In the genomic region with DNA sequence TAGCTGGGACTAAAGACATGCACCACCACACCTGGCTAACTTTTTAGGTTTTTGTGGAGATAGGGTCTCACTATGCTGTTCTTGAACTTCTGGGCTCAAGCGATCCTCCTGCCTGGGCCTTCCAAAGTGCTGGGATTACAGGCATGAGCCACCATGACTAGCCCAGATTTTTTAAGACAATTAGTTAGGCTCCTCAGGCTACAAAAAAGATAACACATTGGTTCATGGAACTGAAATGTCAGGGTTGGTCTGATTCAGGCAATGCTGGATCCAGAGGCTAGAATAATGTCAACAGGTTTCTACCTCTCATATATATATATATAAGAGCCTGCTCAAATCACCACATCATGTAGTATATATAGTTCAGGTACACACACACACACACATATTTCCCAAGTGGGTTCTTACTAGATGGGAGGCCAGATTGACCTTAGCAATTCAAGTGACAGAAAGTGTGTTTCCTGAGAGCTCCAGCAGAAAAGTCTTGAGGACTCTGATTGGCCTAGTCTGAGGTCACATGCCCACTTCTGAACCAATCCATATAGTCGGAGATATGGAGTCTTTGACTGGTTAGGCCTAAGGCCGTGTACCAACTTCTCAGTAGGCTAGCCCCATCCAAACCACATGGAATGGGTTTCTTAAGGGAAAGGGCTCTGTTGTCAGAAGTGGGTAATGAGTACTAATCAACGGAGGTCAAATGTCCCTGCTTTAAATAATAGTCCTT, we compare ENCODE assay signal across 18 cellular contexts.
DNase-seq lines count a peak whose midpoint lies in the region; ATAC-seq, FAIRE-seq and TF ChIP-seq lines count a peak whose summit lies in the region.
"Had no signal": no experiment of that assay in that cellular context is flagged by ENCODE, and none has a peak within 500 bp of the region (broad histone marks: within the 10 kb centered on the region; RNA-seq: fewer than 3 reads in every experiment).

No MANE protein-coding gene starts in this region.

- H3K79me2 ChIP-seq in SK-N-SH (ENCODE audit: insufficient read depth) (no peaks in the 10 kb centered on the region), K562 (ENCODE audit: control insufficient read depth, insufficient read depth, low read length) (no peaks in the 10 kb centered on the region)

- ATAC-seq in SK-N-SH treated with all-trans-retinoic acid at 6 μM for 48 hours (no peak), K562 (peak; percentile 83), GM19351 (IDR thresholded peaks at IDR 0.05; ENCODE audit: unreplicated experiment) (no peak), Right ventricle myocardium superior (ENCODE audit: poor library complexity) (no peak)
- no peak for ATAC-seq in activated CD4-positive, CD25-positive, alpha-beta regulatory T cell treated with anti-CD3 and anti-CD28 coated beads, Interleukin-2, amount 50 U/mL, for 24 hours

- POLR2A ChIA-PET in SK-N-SH (lab: Yijun Ruan, JAX) = no interaction called here
- POLR2A ChIA-PET in K562 (lab: Yijun Ruan, JAX) = no interaction called here

- DNase-seq in SK-N-SH (no peak), NAMALWA (ENCODE audit: low spot score) (peak; percentile 27), K562 (ENCODE audit: extremely low read depth in 1 of 4, low spot score in 3 of 4) (peak in 1 of 4 experiments; percentile 29), GM19239 (ENCODE audit: insufficient read length, low spot score) (no peak), Right ventricle myocardium superior (no peak)
- DNase-seq: ACHN; CD4-positive, CD25-positive, alpha-beta regulatory T cell; DMS53; HFFc6 had no signal

- 86% methylated on average over 4 of the region's 4 CpGs for WGBS in SK-N-SH (ENCODE audit: low lambda C conversion rate)
- WGBS in K562 (ENCODE audit: insufficient coverage, low coverage, missing lambda C conversion rate) = 24% methylated on average over 4 of the region's 4 CpGs

- no peak for FAIRE-seq in K562 (lab: Jason Lieb, UNC)
- no peak for FAIRE-seq in GM19239 (lab: Jason Lieb, UNC)
- FAIRE-seq: GM18507, H1 had no signal

- H3K9ac ChIP-seq in SK-N-SH (no peak overlapping the region), K562 (ENCODE audit: insufficient read depth in 1 of 2, low read depth in 2 of 2, low read length in 2 of 2) (no peak overlapping the region)
- H3K9ac ChIP-seq: BLaER1 treated with 17β-estradiol and CSF1 and Interleukin-3, amounts not matched to agents 10 nM and 100 nM; KMS-11 had no signal

- H3K4me3 ChIP-seq in SK-N-SH (ENCODE audit: low read depth in 2 of 2, low read length in 1 of 2) = no peak overlapping the region
- no peak overlapping the region for H3K4me3 ChIP-seq in K562
- H3K4me3 ChIP-seq: BLaER1 treated with 17β-estradiol and CSF1 and Interleukin-3, amounts not matched to agents 10 nM and 100 nM; HAP-1 had no signal

- no peak for TF ChIP-seq EP300 in SK-N-SH (IDR thresholded peaks at IDR 0.05; ENCODE audit: borderline replicate concordance in 1 of 2, low read depth in 1 of 2, low read length in 1 of 2)
- no peak for TF ChIP-seq EP300 in K562 (IDR thresholded peaks at IDR 0.05; ENCODE audit: low read length)

- in situ Hi-C loops in K562 (cut with MboI) = no loop called here

- no peaks in the 10 kb centered on the region for H3K9me1 ChIP-seq in K562 (ENCODE audit: control insufficient read depth, insufficient read depth, low read length)

- no peaks in the 10 kb centered on the region for H3K9me2 ChIP-seq in SK-N-SH

- H3K27me3 ChIP-seq in SK-N-SH (ENCODE audit: insufficient read depth) (no peaks in the 10 kb centered on the region), K562 (ENCODE audit: control insufficient read depth in 2 of 2, insufficient read depth in 2 of 2, low read length in 2 of 2) (peaks cover 9 to 25% of the 10 kb centered on the region in 2 experiments)
- H3K27me3 ChIP-seq: BLaER1 treated with 17β-estradiol and CSF1 and Interleukin-3, amounts not matched to agents 10 nM and 100 nM had no signal

- CTCF ChIA-PET in SK-N-SH (lab: Yijun Ruan, JAX) (interaction anchor here (1.0 to 2.7 kb wide), 5 partner anchors 11 to 167 kb away, joined by 3 to 23 read pairs (median 5); no protein-coding TSS in a partner anchor), K562 (lab: Yijun Ruan, JAX; ENCODE audit: low intra/inter-chr PET ratio) (no interaction called here)

- H3K36me3 ChIP-seq in SK-N-SH (replicated peaks in 1 of 2; ENCODE audit: control insufficient read depth in 1 of 2, insufficient read depth in 2 of 2, low read length in 1 of 2) = no peaks in the 10 kb centered on the region
- H3K36me3 ChIP-seq in K562 (ENCODE audit: control insufficient read depth, insufficient read depth, low read length) = no peaks in the 10 kb centered on the region
- H3K36me3 ChIP-seq: BLaER1 treated with 17β-estradiol and CSF1 and Interleukin-3, amounts not matched to agents 10 nM and 100 nM; HAP-1 had no signal

- TF ChIP-seq RAD21 in SK-N-SH (IDR thresholded peaks at IDR 0.05; ENCODE audit: low read length) (no peak), K562 (CRISPR knock-in tag; conservative IDR thresholded peaks at IDR 0.05 in 1 of 2, IDR thresholded peaks at IDR 0.05 in 1 of 2) (no peak)

- H4K20me1 ChIP-seq in SK-N-SH (ENCODE audit: insufficient read depth) = no peaks in the 10 kb centered on the region
- H4K20me1 ChIP-seq in K562 (replicated peaks; ENCODE audit: control insufficient read depth, insufficient read depth, low read length) = no peaks in the 10 kb centered on the region
- H4K20me1 ChIP-seq: BLaER1 treated with 17β-estradiol and CSF1 and Interleukin-3, amounts not matched to agents 10 nM and 100 nM had no signal

- TF ChIP-seq POLR2A in K562 (conservative IDR thresholded peaks at IDR 0.05) = no peak

- no peak overlapping the region for H3K27ac ChIP-seq in SK-N-SH (ENCODE audit: low read depth in 2 of 2, low read length in 1 of 2)
- no peak overlapping the region for H3K27ac ChIP-seq in K562 (ENCODE audit: extremely low read depth, low read depth, low read length)
- H3K27ac ChIP-seq: 22Rv1; BLaER1 treated with 17β-estradiol and CSF1 and Interleukin-3, amounts not matched to agents 10 nM and 100 nM; KMS-11 had no signal

- H2AFZ ChIP-seq in SK-N-SH (ENCODE audit: low read depth) = no peak overlapping the region
- peak overlapping the region; percentile 12; the same call in 1 of the 2 replicates for H2AFZ ChIP-seq in K562 (ENCODE audit: low read depth, low read length)

- TF ChIP-seq CTCF in SK-N-SH (IDR thresholded peaks at IDR 0.05) (no peak), K562 (IDR thresholded peaks at IDR 0.05 in 2 of 3, conservative IDR thresholded peaks at IDR 0.05 in 1 of 3; ENCODE audit: insufficient read depth in 2 of 3, low read depth in 1 of 3, low read length in 3 of 3) (no peak)

- BruUV-seq in K562 (replicated peaks; lab: Mats Ljungman, UMichigan) = no TSS peak

- no peak overlapping the region for H3K4me2 ChIP-seq in SK-N-SH
- H3K4me2 ChIP-seq in K562 (ENCODE audit: insufficient read depth, low read length) = no peak overlapping the region
- H3K4me2 ChIP-seq: BLaER1 treated with 17β-estradiol and CSF1 and Interleukin-3, amounts not matched to agents 10 nM and 100 nM; KMS-11 had no signal

- no peaks in the 10 kb centered on the region for H3K4me1 ChIP-seq in SK-N-SH (ENCODE audit: control insufficient read depth in 1 of 2, insufficient read depth in 2 of 2, low read depth in 1 of 2, low read length in 1 of 2)
- H3K4me1 ChIP-seq in K562 (replicated peaks in 1 of 2; ENCODE audit: control insufficient read depth in 2 of 2, insufficient read depth in 2 of 2, low read length in 2 of 2) = no peaks in the 10 kb centered on the region; a peak in 1 of 5 replicates
- H3K4me1 ChIP-seq: HAP-1 had no signal

- H3K9me3 ChIP-seq in SK-N-SH = no peaks in the 10 kb centered on the region
- H3K9me3 ChIP-seq in K562 (replicated peaks; ENCODE audit: control insufficient read depth, insufficient read depth, low read depth, low read length) = no peaks in the 10 kb centered on the region
- H3K9me3 ChIP-seq: HAP-1 had no signal

- intact Hi-C loops in K562 (cut with micrococcal nuclease) (no loop called here), Right ventricle myocardium superior (cut with DNase I) (no loop called here)

- no peaks in the 10 kb centered on the region for H3F3A ChIP-seq in SK-N-SH (replicated peaks; ENCODE audit: insufficient read depth)

TF ChIP-seq in SK-N-SH, 30 proteins besides CTCF, POLR2A, EP300 and RAD21 (continues in another document):
- TF ChIP-seq ELF1 (IDR thresholded peaks at IDR 0.05) (no peak), NFIC (IDR thresholded peaks at IDR 0.05; ENCODE audit: borderline replicate concordance) (no peak), MEF2A (IDR thresholded peaks at IDR 0.05; ENCODE audit: borderline replicate concordance, low read depth) (no peak), FOXM1 (IDR thresholded peaks at IDR 0.05; ENCODE audit: low read depth) (no peak)

TF ChIP-seq in SK-N-SH treated with all-trans-retinoic acid at 6 μM for 48 hours, 23 proteins besides CTCF, POLR2A, EP300 and RAD21 (continues in another document):
- TF ChIP-seq ZFP3 (CRISPR knock-in tag; IDR thresholded peaks at IDR 0.05) = no peak
- TF ChIP-seq ESRRG (CRISPR knock-in tag; IDR thresholded peaks at IDR 0.05) = no peak

TF ChIP-seq in K562, 482 proteins besides CTCF, POLR2A, EP300 and RAD21 (continues in another document):
- no peak for TF ChIP-seq NCOA4 (IDR thresholded peaks at IDR 0.05; ENCODE audit: partially characterized antibody)
- no peak for TF ChIP-seq ZNF217 (CRISPR knock-in tag; IDR thresholded peaks at IDR 0.05)
- TF ChIP-seq NFYB (IDR thresholded peaks at IDR 0.05; ENCODE audit: extremely low read depth, insufficient read length) = peak; percentile 40
- TF ChIP-seq ERF (CRISPR knock-in tag; IDR thresholded peaks at IDR 0.05) = no peak
